Comparison of ENCODE assay signal across 1 cellular context in the genomic region with DNA sequence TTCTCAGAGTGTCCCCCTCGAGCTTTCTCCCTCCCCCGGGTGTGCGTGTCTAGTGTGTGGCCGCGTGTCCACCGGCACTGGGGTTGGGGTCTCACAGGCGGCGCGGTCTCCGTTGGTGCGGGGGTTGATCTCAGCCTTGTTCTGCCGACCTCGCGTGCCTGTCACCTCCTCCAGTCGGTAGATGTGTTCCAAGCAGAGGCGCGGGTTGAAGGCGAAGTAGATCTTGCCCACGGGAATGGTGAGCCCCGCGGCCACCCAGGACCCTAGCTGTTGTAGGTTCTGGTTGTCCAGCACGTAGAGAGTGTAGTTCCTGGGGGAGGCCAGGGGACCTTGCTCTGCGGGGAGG.
TF ChIP-seq lines count a peak whose summit lies in the region.

No MANE protein-coding gene starts in this region.

TF ChIP-seq in H1, 55 proteins besides CTCF, POLR2A, EP300 and RAD21:
- no peak for TF ChIP-seq EGR1 (IDR thresholded peaks at IDR 0.05; ENCODE audit: borderline replicate concordance, low read depth, low read length)
- no peak for TF ChIP-seq POU5F1 (IDR thresholded peaks at IDR 0.05; ENCODE audit: low read depth, low read length)
- TF ChIP-seq SP2 (IDR thresholded peaks at IDR 0.05; ENCODE audit: low read length) = no peak
- TF ChIP-seq HDAC6 (IDR thresholded peaks at IDR 0.05; ENCODE audit: low read depth, low read length) = no peak
- no peak for TF ChIP-seq BRCA1 (IDR thresholded peaks at IDR 0.05; ENCODE audit: low read depth, low read length)
- peak; percentile 51 for TF ChIP-seq EZH2 (IDR thresholded peaks at IDR 0.05; ENCODE audit: low read depth, low read length, severe bottlenecking)
- TF ChIP-seq E2F6 (IDR thresholded peaks at IDR 0.05) = no peak
- TF ChIP-seq, protein P1, sequence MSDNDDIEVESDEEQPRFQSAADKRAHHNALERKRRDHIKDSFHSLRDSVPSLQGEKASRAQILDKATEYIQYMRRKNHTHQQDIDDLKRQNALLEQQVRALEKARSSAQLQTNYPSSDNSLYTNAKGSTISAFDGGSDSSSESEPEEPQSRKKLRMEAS (IDR thresholded peaks at IDR 0.05) = 0 out of 2 replicates have a peak, but pooled peaks have one; percentile 10
- TF ChIP-seq YY1 (IDR thresholded peaks at IDR 0.05; ENCODE audit: low read depth, low read length) = no peak
- no peak for TF ChIP-seq GTF2F1 (IDR thresholded peaks at IDR 0.05; ENCODE audit: borderline replicate concordance, low read depth, low read length)
- TF ChIP-seq SUZ12 (IDR thresholded peaks at IDR 0.05; ENCODE audit: low read length) = peak; percentile 59; the same call in 1 of the 2 replicates
- no peak for TF ChIP-seq TAF1 (IDR thresholded peaks at IDR 0.05; ENCODE audit: low read depth, low read length)
